24 cellular contexts compared by ENCODE assay signal in genomic region chr12:123681605-123682004, GRCh38.
DNase-seq lines count a peak whose midpoint lies in the region; ATAC-seq and TF ChIP-seq lines count a peak whose summit lies in the region.
"Had no signal": no experiment of that assay in that cellular context is flagged by ENCODE, and none has a peak within 500 bp of the region (broad histone marks: within the 10 kb centered on the region; RNA-seq: fewer than 3 reads in every experiment).

No MANE protein-coding gene starts in this region.

- no peaks in the 10 kb centered on the region for H3K36me3 ChIP-seq in OCI-LY3 (replicated peaks; ENCODE audit: low read depth, low read length)
- H3K36me3 ChIP-seq: BE2C, SJCRH30 had no signal

- H3K9ac ChIP-seq in OCI-LY3 (ENCODE audit: low read length), result no peak overlapping the region

- peaks cover 23% of the 10 kb centered on the region for H3K4me1 ChIP-seq in OCI-LY3 (ENCODE audit: low read length)
- H3K4me1 ChIP-seq: A549, BE2C, esophagus muscularis mucosa, SJCRH30 had no signal

- in situ Hi-C loops in GM13977 (cut with MboI; ENCODE audit: low pct_unique_long_range_greater_than_20kb, low sequenced_read_pairs, unreplicated experiment), result no loop called here

- peaks cover 3% of the 10 kb centered on the region; the same call in 1 of the 2 replicates for H4K20me1 ChIP-seq in OCI-LY3 (ENCODE audit: insufficient read depth, low read length)

- peak overlapping the region; percentile 60 for H3K4me2 ChIP-seq in OCI-LY3 (ENCODE audit: low read length)
- H3K4me2 ChIP-seq: A549, hepatocyte, PC-9 had no signal

- H3K27ac ChIP-seq in OCI-LY3 (ENCODE audit: low read length), result no peak overlapping the region
- H3K27ac ChIP-seq: A549, esophagus muscularis mucosa, hepatocyte, PC-9, SJCRH30 had no signal

- no peaks in the 10 kb centered on the region for H3K79me2 ChIP-seq in OCI-LY3 (ENCODE audit: low read length)
- H3K79me2 ChIP-seq: hepatocyte had no signal

- TF ChIP-seq CTCF in GM13977 (IDR thresholded peaks at IDR 0.05; ENCODE audit: extremely low read depth, insufficient read depth, missing control alignments) (no peak), OCI-LY3 (IDR thresholded peaks at IDR 0.05; ENCODE audit: low read depth, low read length) (no peak)

- no peaks in the 10 kb centered on the region for H3K9me3 ChIP-seq in OCI-LY3 (ENCODE audit: insufficient read depth, low read length)
- H3K9me3 ChIP-seq: A549, BE2C, esophagus muscularis mucosa, SJCRH30 had no signal

- H3K4me3 ChIP-seq in OCI-LY3 (ENCODE audit: low read length), result peak overlapping the region; percentile 29
- H3K4me3 ChIP-seq: A549, esophagus muscularis mucosa, hepatocyte, PC-9, SJCRH30 had no signal

- H2AFZ ChIP-seq in OCI-LY3 (ENCODE audit: low read depth, low read length), result no peak overlapping the region
- H2AFZ ChIP-seq: hepatocyte, PC-9 had no signal

- peak; percentile 64 for ATAC-seq in HG02885 (IDR thresholded peaks at IDR 0.05; ENCODE audit: poor library complexity, unreplicated experiment)
- ATAC-seq: A549; natural killer cell treated with Interleukin-12 subunit alpha and Interleukin-12 subunit beta and Interleukin-15 and Interleukin-18, amount 100 ng/mL, for 72 hours; right cardiac atrium; T-helper 17 cell had no signal

- no peaks in the 10 kb centered on the region for H3K27me3 ChIP-seq in OCI-LY3 (ENCODE audit: low read depth, low read length)
- H3K27me3 ChIP-seq: BE2C, esophagus muscularis mucosa, hepatocyte, SJCRH30 had no signal

- DNase-seq in AML-193 (lab: John Stamatoyannopoulos, UW) (peak; percentile 38 to 39), GM13977 (ENCODE audit: low spot score) (peak; percentile 50), putamen (ENCODE audit: low spot score) (no peak), DMS114 treated with DMSO at 0.1 percent for 48 hours (lab: John Stamatoyannopoulos, UW; ENCODE audit: unreplicated experiment) (no peak), medulla oblongata (ENCODE audit: extremely low spot score) (no peak), NCI-H2081 treated with DMSO at 0.1 percent for 48 hours (lab: John Stamatoyannopoulos, UW) (no peak)
- DNase-seq: activated CD4-positive, alpha-beta T cell treated with anti-CD3 and anti-CD28 coated beads, Interleukin-2, amount 50 U/mL, for 1 hour; activated CD8-positive, alpha-beta memory T cell treated with anti-CD3 and anti-CD28 coated beads, Interleukin-2, amount 50 U/mL, for 4 hours; BE2C; DND-41; effector memory CD4-positive, alpha-beta T cell; HFFc6; NCI-H2171; PC-9; right cardiac atrium; SJCRH30; stimulated activated CD4-positive, alpha-beta T cell treated with anti-CD3 and anti-CD28 coated beads, Interleukin-12 subunit alpha, Interleukin-12 subunit beta, amount 100 ng/mL, for 4 hours; T-helper 17 cell had no signal

Comparison
In these comparisons a context has a peak if more than half of its experiments do, and no peak if none do; other contexts are left out.
1. DNase-seq: peak in AML-193 (2 of 2) and GM13977 (single experiment); none in putamen (single experiment), DMS114 treated with DMSO at 0.1 percent for 48 hours (single experiment), medulla oblongata (single experiment) and NCI-H2081 treated with DMSO at 0.1 percent for 48 hours (single experiment).